Comparison of ENCODE assay signal across 11 cellular contexts in the genomic region with DNA sequence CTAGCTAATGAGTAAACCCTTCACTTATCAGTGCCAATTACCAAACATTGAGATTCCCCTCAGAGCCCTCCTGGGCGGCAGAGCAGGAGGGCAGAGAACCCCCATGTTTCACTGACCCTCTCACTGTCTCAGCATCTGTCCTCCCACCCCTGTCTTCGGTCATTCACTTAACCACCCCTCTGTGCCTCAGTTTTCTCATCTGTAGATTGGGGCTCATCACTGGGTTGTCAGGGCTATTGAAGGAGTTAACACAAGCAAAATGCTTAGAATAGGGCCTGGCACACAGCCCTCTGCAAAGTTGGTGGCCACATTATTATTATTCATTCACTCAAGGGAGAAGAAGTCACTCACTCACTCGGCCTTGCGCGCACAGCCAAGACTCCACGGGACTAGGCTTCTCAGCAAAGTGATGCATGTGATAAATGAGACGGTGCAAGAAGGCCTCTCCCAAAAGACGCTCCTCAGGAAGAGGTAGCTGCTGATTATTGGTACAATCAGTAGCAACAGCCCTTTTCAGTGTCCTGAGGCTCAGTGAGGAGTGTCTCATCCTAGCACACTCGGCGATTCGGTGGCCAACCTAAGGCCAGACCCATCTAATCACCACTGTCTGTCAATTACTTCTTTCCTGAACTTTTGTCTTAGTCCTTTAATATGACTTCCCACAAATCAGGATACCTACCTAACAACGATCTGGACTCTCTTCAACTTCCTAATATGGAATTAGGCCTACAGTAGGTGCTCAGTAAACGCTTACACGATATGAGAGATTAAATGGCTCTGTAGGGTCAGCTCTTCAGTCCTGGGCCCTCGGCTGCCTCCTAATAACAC. TPM values are rescaled to one million over a fixed set of nuclear protein-coding genes. Genes with fewer than 3 reads are reported as not detected.
DNase-seq lines count a peak whose midpoint lies in the region; ATAC-seq and TF ChIP-seq lines count a peak whose summit lies in the region.
"Had no signal": no experiment of that assay in that cellular context is flagged by ENCODE, and none has a peak within 500 bp of the region (broad histone marks: within the 10 kb centered on the region; RNA-seq: fewer than 3 reads in every experiment).

No MANE protein-coding gene starts in this region.

- H3K27me3 ChIP-seq in heart right ventricle: no peaks in the 10 kb centered on the region
- H3K27me3 ChIP-seq in trophoblast cell (ENCODE audit: insufficient read depth, low read length): no peaks in the 10 kb centered on the region
- no peaks in the 10 kb centered on the region for H3K27me3 ChIP-seq in vagina
- H3K27me3 ChIP-seq: SJSA1 had no signal

- H3K14ac ChIP-seq in trophoblast cell (ENCODE audit: low read length): peak overlapping the region; percentile 26

- DNase-seq in heart right ventricle: peak in 1 of 2 donors; percentile 9
- no peak for DNase-seq in left cardiac atrium
- DNase-seq in fibroblast of mammary gland (ENCODE audit: low read depth): peak; percentile 68
- DNase-seq in trophoblast cell: no peak
- DNase-seq in vagina (ENCODE audit: extremely low spot score in 2 of 2): no peak
- DNase-seq in NCI-H1092 (lab: John Stamatoyannopoulos, UW): no peak
- DNase-seq in NCI-H748 (lab: John Stamatoyannopoulos, UW; ENCODE audit: unreplicated experiment): no peak
- no peak for DNase-seq in activated CD4-positive, alpha-beta T cell treated with anti-CD3 and anti-CD28 coated beads, Interleukin-2, amount 50 U/mL, for 1 hour
- DNase-seq: NCI-H2081 treated with DMSO at 0.1 percent for 48 hours had no signal

- no peak overlapping the region for H3K4me2 ChIP-seq in trophoblast cell (ENCODE audit: low read length)

- H3K23ac ChIP-seq in trophoblast cell (ENCODE audit: low read length): no peak overlapping the region

- peaks cover 5 to 77% (median 46%) of the 10 kb centered on the region in 9 donors for H3K4me1 ChIP-seq in heart right ventricle
- H3K4me1 ChIP-seq in trophoblast cell (ENCODE audit: control insufficient read depth in 1 of 2, insufficient read depth in 2 of 2, low read length in 2 of 2): peaks cover 17 to 26% of the 10 kb centered on the region in 2 experiments
- peaks cover 74% of the 10 kb centered on the region for H3K4me1 ChIP-seq in vagina

- no peak overlapping the region for H4K8ac ChIP-seq in trophoblast cell (ENCODE audit: low read depth, low read length)

- peaks cover 14% of the 10 kb centered on the region for H3K79me2 ChIP-seq in trophoblast cell (ENCODE audit: control insufficient read depth, insufficient read depth, low read length, poor library complexity)

- peak overlapping the region; percentile 58 for H3K18ac ChIP-seq in trophoblast cell (ENCODE audit: low read length)

- peak overlapping the region; percentile 41 for H4K91ac ChIP-seq in trophoblast cell (ENCODE audit: low read depth, low read length)

- peak overlapping the region; percentile 51 for H2BK12ac ChIP-seq in trophoblast cell (ENCODE audit: low read length)

- no peak for ATAC-seq in heart right ventricle
- ATAC-seq in left cardiac atrium: no peak

- no peak overlapping the region for H3K9ac ChIP-seq in trophoblast cell (ENCODE audit: low read length)

- H3K4me3 ChIP-seq in heart right ventricle (peak overlapping the region in 9 of 10 donors; percentile 3 to 67 (median 22)), fibroblast of mammary gland (ENCODE audit: control insufficient read depth, low read depth, low read length) (no peak overlapping the region), trophoblast cell (ENCODE audit: low read depth, low read length) (no peak overlapping the region), vagina (peak overlapping the region; percentile 32 to 57)
- H3K4me3 ChIP-seq: SJSA1 had no signal

- H2BK5ac ChIP-seq in trophoblast cell (ENCODE audit: low read depth, low read length, poor library complexity): no peak overlapping the region

- H3K27ac ChIP-seq in heart right ventricle (peak overlapping the region; percentile 48 to 92 (median 85)), trophoblast cell (ENCODE audit: low read depth, low read length) (no peak overlapping the region), vagina (peak overlapping the region; percentile 83)
- H3K27ac ChIP-seq: HL-60, SJSA1 had no signal

- intact Hi-C loops in heart right ventricle (cut with DNase I) (no loop called here), left cardiac atrium (cut with DNase I) (no loop called here), vagina (cut with DNase I) (no loop called here)

- H2AK5ac ChIP-seq in trophoblast cell (ENCODE audit: low read length): peak overlapping the region; percentile 81

- H2BK120ac ChIP-seq in trophoblast cell (ENCODE audit: insufficient read depth, low read length, poor library complexity): peak overlapping the region; percentile 10

- H3K9me3 ChIP-seq in heart right ventricle: no peaks in the 10 kb centered on the region
- no peaks in the 10 kb centered on the region for H3K9me3 ChIP-seq in trophoblast cell (ENCODE audit: insufficient read depth, low read depth, low read length)
- no peaks in the 10 kb centered on the region for H3K9me3 ChIP-seq in vagina
- H3K9me3 ChIP-seq: SJSA1 had no signal

- no peak overlapping the region for H2AFZ ChIP-seq in trophoblast cell (ENCODE audit: insufficient read depth, low read length, poor library complexity)

- no peak for TF ChIP-seq POLR2A in vagina (IDR thresholded peaks at IDR 0.05)

- no peak overlapping the region for H4K12ac ChIP-seq in trophoblast cell (ENCODE audit: low read depth, low read length)

- peak overlapping the region; percentile 73 for H3K4ac ChIP-seq in trophoblast cell (ENCODE audit: low read depth, low read length)

- WGBS in heart right ventricle, 2 donors: 76 to 78% methylated on average over 15 of the region's 15 CpGs
- no CpG with 5 or more reads among the region's 15 CpGs for WGBS in trophoblast cell (ENCODE audit: extremely low coverage, insufficient coverage, insufficient read length)

- H3K36me3 ChIP-seq in heart right ventricle (peaks cover 0 to 26% (median 0%) of the 10 kb centered on the region in 9 donors), trophoblast cell (ENCODE audit: control insufficient read depth in 1 of 2, insufficient read depth in 2 of 2, low read length in 2 of 2) (peaks cover 20 to 30% of the 10 kb centered on the region in 2 experiments), vagina (no peaks in the 10 kb centered on the region)

- TF ChIP-seq CTCF in heart right ventricle (IDR thresholded peaks at IDR 0.05) (no peak), fibroblast of mammary gland (conservative IDR thresholded peaks at IDR 0.05; ENCODE audit: control insufficient read depth, insufficient read depth, low read depth, low read length) (no peak), vagina (IDR thresholded peaks at IDR 0.05) (no peak)

- H3K79me1 ChIP-seq in trophoblast cell (ENCODE audit: low read length): peaks cover 24% of the 10 kb centered on the region

RNA-seq across cellular contexts. Expression of gene PDGFRB, which starts 7.9 kb away (rescaled TPM):
- total RNA-seq in heart right ventricle (100 to 1,000 TPM in 1 of 10 donors, 10 to 100 TPM in 9; 15.5 to 101 (median 35.9) TPM), left cardiac atrium (10 to 100 TPM; 62.9 to 68.3 TPM), vagina (173 TPM)
- 10 to 100 TPM; 49.1 to 54.3 TPM for polyA plus RNA-seq in heart right ventricle
- 91.3 and 93.4 TPM in 2 replicates for polyA plus RNA-seq in trophoblast cell (2013)

RNA-seq across cellular contexts. Expression of gene CDX1, which starts 18.8 kb away (rescaled TPM):
- total RNA-seq in heart right ventricle (under 1 TPM in 1 of 10 donors, not detected in 9; 0.32 TPM), left cardiac atrium (not detected), vagina (not detected)
- under 1 TPM in 1 of 2 donors, not detected in 1; 0.13 TPM for polyA plus RNA-seq in heart right ventricle
- polyA plus RNA-seq in trophoblast cell (2013): 9.7 and 11.3 TPM in 2 replicates

RNA-seq across cellular contexts. Expression of gene SLC6A7, which starts 42.1 kb away (rescaled TPM):
- not detected for total RNA-seq in heart right ventricle
- polyA plus RNA-seq in heart right ventricle: not detected
- not detected for total RNA-seq in left cardiac atrium
- 0.01 and 0.03 TPM in 2 replicates for polyA plus RNA-seq in trophoblast cell (2013)
- total RNA-seq in vagina: 0.25 TPM
- total RNA-seq: SJSA1 had no signal

Comparison
In these comparisons a context has a peak if more than half of its experiments do, and no peak if none do; other contexts are left out.
1. H3K4me3 ChIP-seq: peak in heart right ventricle (9 of 10) and vagina (2 of 2); none in fibroblast of mammary gland (single experiment) and trophoblast cell (single experiment).